Comparison of ENCODE assay signal across 2 cellular contexts in genomic region chr7:107606303-107606702, GRCh38.
TF ChIP-seq lines count a peak whose summit lies in the region.

No MANE protein-coding gene starts in this region.

TF ChIP-seq in IMR-90, 13 proteins besides CTCF, POLR2A, EP300 and RAD21:
- no peak for TF ChIP-seq USF2 (IDR thresholded peaks at IDR 0.05; ENCODE audit: low read depth, low read length)
- no peak for TF ChIP-seq BHLHE40 (IDR thresholded peaks at IDR 0.05; ENCODE audit: low read depth, low read length)
- no peak for TF ChIP-seq NFE2L2 (IDR thresholded peaks at IDR 0.05; ENCODE audit: low read depth, low read length)
- TF ChIP-seq ELK1 (IDR thresholded peaks at IDR 0.05; ENCODE audit: borderline replicate concordance, low read depth, low read length), result no peak
- no peak for TF ChIP-seq CHD1 (IDR thresholded peaks at IDR 0.05; ENCODE audit: low read depth, low read length)
- TF ChIP-seq SMC3 (IDR thresholded peaks at IDR 0.05; ENCODE audit: low read depth, low read length), result no peak
- no peak for TF ChIP-seq MAFK (IDR thresholded peaks at IDR 0.05; ENCODE audit: low read depth, low read length)
- no peak for TF ChIP-seq RFX5 (IDR thresholded peaks at IDR 0.05; ENCODE audit: low read depth, low read length)
- TF ChIP-seq FOS (IDR thresholded peaks at IDR 0.05; ENCODE audit: low read depth, low read length), result no peak
- no peak for TF ChIP-seq RCOR1 (IDR thresholded peaks at IDR 0.05; ENCODE audit: insufficient replicate concordance, low read length)
- no peak for TF ChIP-seq MAZ (IDR thresholded peaks at IDR 0.05; ENCODE audit: borderline replicate concordance, low read depth, low read length)

TF ChIP-seq in WTC11, 78 proteins besides CTCF, POLR2A, EP300 and RAD21:
- TF ChIP-seq ATF3 (CRISPR knock-in tag; conservative IDR thresholded peaks at IDR 0.05) (no peak), NFE2L1 (CRISPR knock-in tag; IDR thresholded peaks at IDR 0.05) (no peak), ELF4 (CRISPR knock-in tag; IDR thresholded peaks at IDR 0.05; ENCODE audit: low read depth) (no peak), SP1 (CRISPR knock-in tag; conservative IDR thresholded peaks at IDR 0.05) (no peak), ATF2 (CRISPR knock-in tag; IDR thresholded peaks at IDR 0.05; ENCODE audit: borderline replicate concordance, low read depth) (no peak), HMGXB4 (CRISPR knock-in tag; IDR thresholded peaks at IDR 0.05) (no peak), ZNF425 (CRISPR knock-in tag; conservative IDR thresholded peaks at IDR 0.05) (no peak), TCF7 (CRISPR knock-in tag; IDR thresholded peaks at IDR 0.05; ENCODE audit: low read depth) (no peak), MAX (CRISPR knock-in tag; IDR thresholded peaks at IDR 0.05) (no peak), FOXP1 (CRISPR knock-in tag; IDR thresholded peaks at IDR 0.05; ENCODE audit: borderline replicate concordance) (no peak), SOX15 (CRISPR knock-in tag; IDR thresholded peaks at IDR 0.05) (no peak), SMAD3 (CRISPR knock-in tag; IDR thresholded peaks at IDR 0.05; ENCODE audit: borderline replicate concordance) (no peak)
